In the genomic region with DNA sequence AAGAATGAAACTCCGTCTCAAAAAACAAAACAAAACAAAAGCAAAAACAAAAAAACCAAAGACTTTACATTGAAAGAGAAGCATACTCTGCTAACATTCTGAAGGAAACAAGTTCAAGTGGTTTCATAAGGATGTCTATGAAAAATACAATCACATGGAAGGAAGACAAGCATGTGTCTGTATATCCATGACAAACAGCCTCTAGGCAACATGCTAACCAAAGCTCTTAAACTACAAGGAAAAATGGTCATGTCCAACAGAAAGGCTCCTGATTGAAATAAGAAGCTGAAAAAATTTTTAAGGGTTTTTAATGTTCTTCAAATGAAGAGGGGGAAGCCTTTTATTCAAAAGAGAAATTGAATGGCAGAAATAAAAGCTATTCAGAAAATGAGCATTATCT, we compare ENCODE assay signal across 13 cellular contexts.
"Had no signal": no experiment of that assay in that cellular context is flagged by ENCODE, and none has a peak within 500 bp of the region (broad histone marks: within the 10 kb centered on the region; RNA-seq: fewer than 3 reads in every experiment).

No MANE protein-coding gene starts in this region.

- H3K27ac Mint-ChIP-seq: activated CD8-positive, alpha-beta T cell treated with anti-CD3 and anti-CD28 coated beads for 36 hours had no signal

- ATAC-seq: activated CD8-positive, alpha-beta T cell treated with anti-CD3 and anti-CD28 coated beads for 36 hours; esophagus mucosa; left lung had no signal

- H3K27me3 Mint-ChIP-seq: activated CD8-positive, alpha-beta T cell treated with anti-CD3 and anti-CD28 coated beads for 36 hours had no signal

- H3K4me3 Mint-ChIP-seq: activated CD8-positive, alpha-beta T cell treated with anti-CD3 and anti-CD28 coated beads for 36 hours; nephron had no signal

- H3K4me3 ChIP-seq: left lung, sigmoid colon, spleen, stomach, testis had no signal

- H3K9me3 Mint-ChIP-seq: activated CD8-positive, alpha-beta T cell treated with anti-CD3 and anti-CD28 coated beads for 36 hours; nephron had no signal

- DNase-seq: activated CD4-positive, alpha-beta T cell treated with anti-CD3 and anti-CD28 coated beads for 48 hours; activated CD8-positive, alpha-beta T cell treated with anti-CD3 and anti-CD28 coated beads for 36 hours; aorta; hippocampal formation; left lung; occipital lobe; sigmoid colon; spleen; stomach; T-helper 2 cell; testis had no signal

- H3K27me3 ChIP-seq: left lung, sigmoid colon, spleen, stomach, testis had no signal

- H3K9me3 ChIP-seq: left lung, sigmoid colon, spleen, stomach, testis had no signal

- H3K27ac ChIP-seq: left lung, spleen had no signal
